In the genomic region with DNA sequence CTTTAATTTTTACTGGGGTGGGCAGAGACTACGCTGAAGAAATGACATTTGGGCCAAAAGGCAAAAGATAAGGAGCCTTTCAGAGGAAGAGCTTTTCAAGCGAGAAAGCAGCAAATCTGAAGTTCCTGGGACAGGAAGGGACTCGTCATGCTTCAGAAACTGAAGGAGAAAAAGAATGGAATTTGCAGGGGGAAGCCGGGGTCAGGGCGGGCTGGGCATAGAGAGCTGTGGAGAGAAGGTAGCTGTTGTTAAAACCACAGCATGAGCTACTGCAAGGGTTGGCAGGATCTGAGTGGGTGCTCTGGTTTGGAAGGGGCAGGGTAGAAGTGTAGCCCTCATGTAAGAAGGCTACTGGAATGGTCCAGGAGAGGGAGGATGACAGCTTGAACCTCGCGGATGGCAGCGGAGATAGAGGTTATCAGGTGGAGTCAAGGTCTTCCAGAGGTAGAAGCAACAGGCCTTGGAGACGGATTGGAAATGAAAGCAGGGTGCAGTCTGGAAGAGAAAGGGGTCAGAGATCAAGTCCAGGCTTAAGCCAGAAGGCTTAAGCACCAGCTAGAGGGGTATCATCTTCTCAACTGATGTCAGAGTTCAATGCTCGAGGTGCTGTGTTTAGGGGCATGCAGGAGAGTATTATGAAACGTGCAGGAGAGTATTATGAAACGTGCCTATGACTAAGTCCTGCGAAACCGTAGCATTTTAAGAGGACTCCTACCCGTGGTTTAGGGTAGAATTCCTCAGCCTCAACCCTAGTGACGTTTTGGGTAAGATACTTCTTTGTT, we compare ENCODE assay signal across 12 cellular contexts. TPM values are rescaled to one million over a fixed set of nuclear protein-coding genes. Genes with fewer than 3 reads are reported as not detected.
DNase-seq lines count a peak whose midpoint lies in the region; ATAC-seq, FAIRE-seq and TF ChIP-seq lines count a peak whose summit lies in the region.
"Had no signal": no experiment of that assay in that cellular context is flagged by ENCODE, and none has a peak within 500 bp of the region (broad histone marks: within the 10 kb centered on the region; RNA-seq: fewer than 3 reads in every experiment).

No MANE protein-coding gene starts in this region.

- peaks cover 60% of the 10 kb centered on the region for H3K79me2 ChIP-seq in mammary epithelial cell (ENCODE audit: insufficient read depth, low read length)
- H3K79me2 ChIP-seq in HepG2 (ENCODE audit: insufficient read depth, low read length): peaks cover 2% of the 10 kb centered on the region

- 54% methylated on average over 16 of the region's 16 CpGs for WGBS in mammary epithelial cell (ENCODE audit: low coverage, missing lambda C conversion rate)
- 55% methylated on average over 11 of the region's 16 CpGs for WGBS in HepG2 (ENCODE audit: low lambda C conversion rate)

- TF ChIP-seq POLR2A in breast epithelium (IDR thresholded peaks at IDR 0.05) (no peak), HepG2 (IDR thresholded peaks at IDR 0.05; ENCODE audit: insufficient read depth in 1 of 2, low read depth in 2 of 2, low read length in 2 of 2) (no peak)

- H3K27me3 ChIP-seq in breast epithelium: no peaks in the 10 kb centered on the region
- H3K27me3 ChIP-seq in mammary epithelial cell (ENCODE audit: insufficient read depth, low read length): no peaks in the 10 kb centered on the region
- no peaks in the 10 kb centered on the region for H3K27me3 ChIP-seq in HepG2 (ENCODE audit: control insufficient read depth in 1 of 2, insufficient read depth in 2 of 2, low read length in 2 of 2)

- H3K27ac ChIP-seq in breast epithelium (peak overlapping the region in 1 of 2 donors; percentile 42), mammary epithelial cell (ENCODE audit: insufficient read depth, low read depth, low read length) (no peak overlapping the region), HepG2 (ENCODE audit: extremely low read length, insufficient read depth, low read length) (peak overlapping the region; percentile 39)
- H3K27ac ChIP-seq: SK-N-MC had no signal

- H3K4me3 ChIP-seq in breast epithelium (no peak overlapping the region), mammary epithelial cell (replicated peaks in 1 of 3; ENCODE audit: insufficient read depth in 1 of 3, low read depth in 2 of 3, low read length in 3 of 3) (no peak overlapping the region), HepG2 (replicated peaks in 1 of 3; ENCODE audit: insufficient read depth in 1 of 3, low read depth in 2 of 3, low read length in 3 of 3) (no peak overlapping the region; a peak in 1 of 6 replicates)
- H3K4me3 ChIP-seq: SK-N-MC had no signal

- peaks cover 0 to 4% of the 10 kb centered on the region in 2 donors for H3K4me1 ChIP-seq in breast epithelium
- peaks cover 44% of the 10 kb centered on the region for H3K4me1 ChIP-seq in mammary epithelial cell (ENCODE audit: insufficient read depth, low read length)
- H3K4me1 ChIP-seq in HepG2 (ENCODE audit: insufficient read depth, low read length): peaks cover 47% of the 10 kb centered on the region

- no TSS peak for BruUV-seq in MCF 10A (replicated peaks; lab: Mats Ljungman, UMichigan)
- BruUV-seq in mammary epithelial cell (replicated peaks; lab: Mats Ljungman, UMichigan): no TSS peak
- no TSS peak for BruUV-seq in HepG2 (replicated peaks; lab: Mats Ljungman, UMichigan)

- intact Hi-C loops in MCF 10A (cut with micrococcal nuclease): loop anchor here (5.0 kb wide), 1 partner anchor 47 kb away; no protein-coding TSS in a partner anchor
- intact Hi-C loops in breast epithelium (cut with DNase I; ENCODE audit: low total_unique reads): no loop called here
- intact Hi-C loops in mammary epithelial cell (cut with micrococcal nuclease): no loop called here
- intact Hi-C loops in HepG2 (cut with micrococcal nuclease; ENCODE audit: unreplicated experiment): no loop called here
- intact Hi-C loops in CD14-positive monocyte (cut with micrococcal nuclease): no loop called here

- POLR2A ChIA-PET in MCF 10A (lab: Yijun Ruan, JAX): interaction anchor here (0.6 to 2.2 kb wide), 7 partner anchors 9 to 976 kb away, joined by 3 to 7 read pairs (median 5); a partner anchor contains a TSS
- POLR2A ChIA-PET in HepG2 (lab: Yijun Ruan, JAX): interaction anchor here (0.9 to 1.2 kb wide), 4 partner anchors 12 to 65 kb away, joined by 3 read pairs; no protein-coding TSS in a partner anchor

- DNase-seq in MCF 10A (ENCODE audit: unreplicated experiment) (peak; percentile 88), breast epithelium (ENCODE audit: low spot score in 2 of 2) (no peak), mammary epithelial cell (peak; percentile 78), HepG2 (ENCODE audit: low spot score) (peak; percentile 43), urothelium cell line (ENCODE audit: low spot score) (peak; percentile 42), CD14-positive monocyte (ENCODE audit: low spot score) (no peak), frontal cortex (ENCODE audit: low spot score in 2 of 2) (no peak)
- no peak for DNase-seq in activated naive CD4-positive, alpha-beta T cell treated with anti-CD3 and anti-CD28 coated beads, Interleukin-2, amount 50 U/mL, for 16 hours
- DNase-seq: NCI-H1436 had no signal

- CTCF ChIA-PET in MCF 10A (lab: Yijun Ruan, JAX): interaction anchor here (0.8 to 2.3 kb wide), 6 partner anchors 8 to 154 kb away, joined by 3 to 9 read pairs (median 4); no protein-coding TSS in a partner anchor
- CTCF ChIA-PET in mammary epithelial cell (lab: Charles Lee; ENCODE audit: low non-redundant PET): no interaction called here
- CTCF ChIA-PET in HepG2 (lab: Yijun Ruan, JAX; ENCODE audit: low intra/inter-chr PET ratio, low total read pairs): no interaction called here

- H3K4me2 ChIP-seq in mammary epithelial cell (ENCODE audit: insufficient read depth, low read depth, low read length) (peak overlapping the region; percentile 23), HepG2 (ENCODE audit: low read depth, low read length) (peak overlapping the region; percentile 32)

- TF ChIP-seq EP300 in HepG2 (IDR thresholded peaks at IDR 0.05; ENCODE audit: low read depth in 2 of 2, low read length in 2 of 2) (peak in 1 of 2 experiments; percentile 19; a peak in 1 of 4 replicates), HepG2 (CRISPR knock-in tag; IDR thresholded peaks at IDR 0.05; ENCODE audit: borderline replicate concordance) (no peak)

- H3K36me3 Mint-ChIP-seq in MCF 10A (ENCODE audit: insufficient read depth, unreplicated experiment): peaks cover 6% of the 10 kb centered on the region
- peaks cover 0 to 2% of the 10 kb centered on the region in 2 donors for H3K36me3 Mint-ChIP-seq in CD14-positive monocyte

- no peaks in the 10 kb centered on the region for H3K9me3 ChIP-seq in breast epithelium
- H3K9me3 ChIP-seq in mammary epithelial cell (replicated peaks; ENCODE audit: insufficient read depth, low read length): no peaks in the 10 kb centered on the region
- H3K9me3 ChIP-seq in HepG2 (ENCODE audit: low read length): no peaks in the 10 kb centered on the region

- H3K36me3 ChIP-seq in breast epithelium: no peaks in the 10 kb centered on the region
- H3K36me3 ChIP-seq in mammary epithelial cell (ENCODE audit: insufficient read depth, low read length): no peaks in the 10 kb centered on the region
- H3K36me3 ChIP-seq in HepG2 (replicated peaks in 1 of 2; ENCODE audit: control insufficient read depth in 1 of 2, insufficient read depth in 2 of 2, low read length in 2 of 2): no peaks in the 10 kb centered on the region

- H2AFZ ChIP-seq in mammary epithelial cell (ENCODE audit: low read depth, low read length) (no peak overlapping the region), HepG2 (ENCODE audit: low read length) (no peak overlapping the region)

- TF ChIP-seq CTCF in MCF 10A (IDR thresholded peaks at IDR 0.05; ENCODE audit: unreplicated experiment) (no peak), breast epithelium (IDR thresholded peaks at IDR 0.05) (no peak), mammary epithelial cell (conservative IDR thresholded peaks at IDR 0.05 in 1 of 2, IDR thresholded peaks at IDR 0.05 in 1 of 2; ENCODE audit: extremely low read depth in 1 of 2, insufficient read depth in 1 of 2, low read depth in 1 of 2, low read length in 2 of 2) (no peak), HepG2 (CRISPR knock-in tag; IDR thresholded peaks at IDR 0.05) (no peak), CD14-positive monocyte (IDR thresholded peaks at IDR 0.05) (no peak)

- H4K20me1 ChIP-seq in mammary epithelial cell (ENCODE audit: insufficient read depth, low read length) (no peaks in the 10 kb centered on the region), HepG2 (ENCODE audit: insufficient read depth, low read length) (no peaks in the 10 kb centered on the region)

- H3K9ac ChIP-seq in mammary epithelial cell (ENCODE audit: insufficient read depth, low read length) (no peak overlapping the region), HepG2 (ENCODE audit: insufficient read depth, low read depth, low read length) (no peak overlapping the region)

- peak; percentile 78 for ATAC-seq in HepG2

- dilution Hi-C loops in mammary epithelial cell (cut with HindIII; ENCODE audit: low sequenced_read_pairs): no loop called here

- in situ Hi-C loops in mammary epithelial cell (cut with MboI; ENCODE audit: low sequenced_read_pairs in 2 of 2): no loop called here
- in situ Hi-C loops in HepG2 (cut with HindIII; ENCODE audit: extremely low pct_ligation_motif_present, low pct_unique_long_range_greater_than_20kb): no loop called here

- H3K27ac Mint-ChIP-seq in MCF 10A (ENCODE audit: low read depth, unreplicated experiment): no peak overlapping the region
- H3K27ac Mint-ChIP-seq in CD14-positive monocyte: no peak overlapping the region

- TF ChIP-seq RAD21 in HepG2 (CRISPR knock-in tag; IDR thresholded peaks at IDR 0.05): no peak

- H3K4me1 Mint-ChIP-seq in MCF 10A (ENCODE audit: insufficient read depth, unreplicated experiment): peaks cover 23% of the 10 kb centered on the region
- peaks cover 26% of the 10 kb centered on the region for H3K4me1 Mint-ChIP-seq in CD14-positive monocyte

- FAIRE-seq in HepG2 (lab: Jason Lieb, UNC) (peak; percentile 91), urothelium cell line (lab: Jason Lieb, UNC) (no peak), frontal cortex (lab: Jason Lieb, UNC) (no peak)
- FAIRE-seq: A204.1 had no signal

- H3K9me3 Mint-ChIP-seq in MCF 10A (ENCODE audit: unreplicated experiment) (no peaks in the 10 kb centered on the region), CD14-positive monocyte (peaks cover 0 to 2% (median 0%) of the 10 kb centered on the region in 7 donors)

- H3K27me3 Mint-ChIP-seq in MCF 10A (ENCODE audit: insufficient read depth, unreplicated experiment) (no peaks in the 10 kb centered on the region), CD14-positive monocyte (ENCODE audit: low read depth in 3 of 3) (peaks cover 0 to 3% (median 0%) of the 10 kb centered on the region in 3 donors)

- H3K4me3 Mint-ChIP-seq in MCF 10A (ENCODE audit: unreplicated experiment) (no peak overlapping the region), CD14-positive monocyte (no peak overlapping the region)

RNA-seq across cellular contexts. Expression of a gene that starts 18.9 kb away (rescaled TPM):
- 1.4 and 1.8 TPM in 2 replicates for total RNA-seq in MCF 10A (2022)
- total RNA-seq in breast epithelium: 10 to 100 TPM in 2 of 3 donors, 1 to 10 TPM in 1; 5.1 to 45.1 (median 41.3) TPM
- 10 to 100 TPM; 12.7 to 15.0 TPM for total RNA-seq in mammary epithelial cell
- 6.8 TPM for polyA plus RNA-seq in mammary epithelial cell
- 18.6 TPM for polyA minus RNA-seq in mammary epithelial cell
- 3.7 and 4.0 TPM in 2 replicates for total RNA-seq in HepG2 (2016; rRNA removed; fragmentation: Illumina TruSeq; extraction: Trizol)
- 0.79 and 0.81 TPM in 2 replicates for total RNA-seq in HepG2 (2016; cell fraction: cytosol; rRNA removed; fragmentation: Illumina TruSeq; extraction: Trizol; ENCODE audit: low read depth)
- total RNA-seq in HepG2 (2016; cell fraction: insoluble cytoplasmic fraction; rRNA removed; fragmentation: Illumina TruSeq; extraction: Trizol): 3.1 and 4.2 TPM in 2 replicates
- 2.1 and 2.3 TPM in 2 replicates for total RNA-seq in HepG2 (2016; cell fraction: membrane; rRNA removed; fragmentation: Illumina TruSeq; extraction: Trizol)
- total RNA-seq in HepG2 (2016; cell fraction: nucleus; rRNA removed; fragmentation: Illumina TruSeq; extraction: Trizol): 6.1 and 6.4 TPM in 2 replicates
- 2.3 and 2.8 TPM in 2 replicates for polyA plus RNA-seq in HepG2 (2011; rRNA removed)
- polyA plus RNA-seq in HepG2 (2011; cell fraction: cytosol; rRNA removed): 1.5 and 2.0 TPM in 2 replicates
- 1.1 TPM in 2 replicates for polyA plus RNA-seq in HepG2 (2011; cell fraction: nucleus; rRNA removed)
- 1.3 and 1.7 TPM in 2 replicates for polyA plus RNA-seq in HepG2 (2012)
- polyA plus RNA-seq in HepG2 (2016; cell fraction: cytosol; fragmentation: Illumina TruSeq; extraction: Trizol; ENCODE audit: low read depth): 0.23 and 0.26 TPM in 2 replicates
- polyA plus RNA-seq in HepG2 (2016; cell fraction: insoluble cytoplasmic fraction; fragmentation: Illumina TruSeq; extraction: Trizol; ENCODE audit: low read depth): 1.3 and 1.4 TPM in 2 replicates
- 0.48 TPM in 2 replicates for polyA plus RNA-seq in HepG2 (2016; cell fraction: membrane; fragmentation: Illumina TruSeq; extraction: Trizol; ENCODE audit: low read depth)
- polyA plus RNA-seq in HepG2 (2016; cell fraction: nucleus; fragmentation: Illumina TruSeq; extraction: Trizol; ENCODE audit: insufficient read depth, low read depth): 3.1 and 4.7 TPM in 2 replicates
- polyA minus RNA-seq in HepG2 (2011; rRNA and poly(A)+ RNA removed; ENCODE audit: low replicate concordance): 0.89 and 4.0 TPM in 2 replicates
- polyA minus RNA-seq in HepG2 (2011; cell fraction: cytosol; rRNA and poly(A)+ RNA removed): 3.3 and 5.1 TPM in 2 replicates
- 6.0 and 8.6 TPM in 2 replicates for polyA minus RNA-seq in HepG2 (2011; cell fraction: nucleus; rRNA and poly(A)+ RNA removed)
- under 1 TPM; 0.02 to 0.11 TPM for polyA plus RNA-seq in CD14-positive monocyte
- 5.7 TPM for total RNA-seq in frontal cortex
- polyA plus RNA-seq: neural cell had no signal

Comparison
In these comparisons a context has a peak if more than half of its experiments do, and no peak if none do; other contexts are left out.
1. DNase-seq: peak in MCF 10A (single experiment), mammary epithelial cell (single experiment), HepG2 (single experiment) and urothelium cell line (single experiment); none in breast epithelium (0 of 2), activated naive CD4-positive, alpha-beta T cell treated with anti-CD3 and anti-CD28 coated beads, Interleukin-2, amount 50 U/mL, for 16 hours (single experiment), CD14-positive monocyte (single experiment) and frontal cortex (0 of 2).